Comparison of ENCODE assay signal across 12 cellular contexts in genomic region chr14:35934499-35934898, GRCh38.
DNase-seq lines count a peak whose midpoint lies in the region; ATAC-seq lines count a peak whose summit lies in the region.
"Had no signal": no experiment of that assay in that cellular context is flagged by ENCODE, and none has a peak within 500 bp of the region (broad histone marks: within the 10 kb centered on the region; RNA-seq: fewer than 3 reads in every experiment).

No MANE protein-coding gene starts in this region.

- POLR2A ChIA-PET in activated naive CD8-positive, alpha-beta T cell treated with anti-CD3 and anti-CD28 coated beads, Interleukin-2, amount 10 ng/mL, durations not matched to agents 7 days and 5 days (lab: Charles Lee), result no interaction called here

- peaks cover under 1% of the 10 kb centered on the region for H3K9me3 Mint-ChIP-seq in activated naive CD8-positive, alpha-beta T cell treated with anti-CD3 and anti-CD28 coated beads, Interleukin-2, amount 10 ng/mL, durations not matched to agents 7 days and 5 days
- H3K9me3 Mint-ChIP-seq: WTC11 had no signal

- H3K27me3 Mint-ChIP-seq in activated naive CD8-positive, alpha-beta T cell treated with anti-CD3 and anti-CD28 coated beads, Interleukin-2, amount 10 ng/mL, durations not matched to agents 7 days and 5 days, result no peaks in the 10 kb centered on the region

- peaks cover 3% of the 10 kb centered on the region for H3K36me3 Mint-ChIP-seq in activated naive CD8-positive, alpha-beta T cell treated with anti-CD3 and anti-CD28 coated beads, Interleukin-2, amount 10 ng/mL, durations not matched to agents 7 days and 5 days
- H3K36me3 Mint-ChIP-seq: WTC11 had no signal

- ATAC-seq in GM18909 (IDR thresholded peaks at IDR 0.05; ENCODE audit: poor library complexity, unreplicated experiment) (peak; percentile 71), GM21576 (IDR thresholded peaks at IDR 0.05; ENCODE audit: unreplicated experiment) (peak; percentile 48), HG03159 (IDR thresholded peaks at IDR 0.05; ENCODE audit: unreplicated experiment) (peak; percentile 59), HG03045 (IDR thresholded peaks at IDR 0.05; ENCODE audit: unreplicated experiment) (no peak)
- ATAC-seq in activated naive CD8-positive, alpha-beta T cell treated with anti-CD3 and anti-CD28 coated beads, Interleukin-2, amount 10 ng/mL, durations not matched to agents 7 days and 5 days (ENCODE audit: low read depth), result peak; percentile 28
- ATAC-seq: heart right ventricle, right lobe of liver, WTC11 had no signal

- peak overlapping the region; percentile 79 for H3K27ac Mint-ChIP-seq in activated naive CD8-positive, alpha-beta T cell treated with anti-CD3 and anti-CD28 coated beads, Interleukin-2, amount 10 ng/mL, durations not matched to agents 7 days and 5 days
- H3K27ac Mint-ChIP-seq: WTC11 had no signal

- peaks cover 29% of the 10 kb centered on the region for H3K4me1 Mint-ChIP-seq in activated naive CD8-positive, alpha-beta T cell treated with anti-CD3 and anti-CD28 coated beads, Interleukin-2, amount 10 ng/mL, durations not matched to agents 7 days and 5 days
- H3K4me1 Mint-ChIP-seq: WTC11 had no signal

- H3K4me3 Mint-ChIP-seq in activated naive CD8-positive, alpha-beta T cell treated with anti-CD3 and anti-CD28 coated beads, Interleukin-2, amount 10 ng/mL, durations not matched to agents 7 days and 5 days, result peak overlapping the region; percentile 47
- H3K4me3 Mint-ChIP-seq: WTC11 had no signal

- no peak for DNase-seq in activated naive CD8-positive, alpha-beta T cell treated with anti-CD3 and anti-CD28 coated beads, Interleukin-2, amount 10 ng/mL, durations not matched to agents 7 days and 5 days
- DNase-seq in NCI-H1436 (lab: John Stamatoyannopoulos, UW) (no peak), NOMO-1 treated with dmso at 0.1 percent for 144 hours (lab: John Stamatoyannopoulos, UW; ENCODE audit: unreplicated experiment) (no peak)
- DNase-seq: adrenal gland, heart right ventricle, NCI-H2081 treated with DMSO at 0.1 percent for 48 hours, right lobe of liver had no signal
